19 cellular contexts compared by ENCODE assay signal in genomic region chr4:126779446-126780166, GRCh38.
DNase-seq lines count a peak whose midpoint lies in the region; ATAC-seq and TF ChIP-seq lines count a peak whose summit lies in the region.
"Had no signal": no experiment of that assay in that cellular context is flagged by ENCODE, and none has a peak within 500 bp of the region (broad histone marks: within the 10 kb centered on the region; RNA-seq: fewer than 3 reads in every experiment).

No MANE protein-coding gene starts in this region.

- H3K9me3 Mint-ChIP-seq in GM23338, result no peaks in the 10 kb centered on the region; the same call in 2 of the 3 replicates
- no peaks in the 10 kb centered on the region for H3K9me3 Mint-ChIP-seq in progenitor cell of endocrine pancreas (ENCODE audit: low read depth)
- H3K9me3 Mint-ChIP-seq: T-helper 1 cell treated with Interleukin-12 subunit alpha and Interleukin-12 subunit beta and Interleukin-4 antibody, amounts not matched to agents 30 μg/mL and 1 μg/mL, for 36 hours had no signal

- no peak for TF ChIP-seq CTCF in GM23338 (conservative IDR thresholded peaks at IDR 0.05; ENCODE audit: low read depth in 2 of 2)
- no peak for TF ChIP-seq CTCF in tibial artery (IDR thresholded peaks at IDR 0.05)
- TF ChIP-seq CTCF in progenitor cell of endocrine pancreas (IDR thresholded peaks at IDR 0.05; ENCODE audit: unreplicated experiment), result no peak

- no peaks in the 10 kb centered on the region for H3F3A ChIP-seq in GM23338 (replicated peaks; ENCODE audit: low read depth)

- intact Hi-C loops in tibial artery (cut with DNase I; ENCODE audit: low total_unique reads), result no loop called here

- H3K4me1 ChIP-seq in GM23338 (ENCODE audit: insufficient read depth), result no peaks in the 10 kb centered on the region
- peaks cover 0 to 27% (median 0%) of the 10 kb centered on the region in 4 donors for H3K4me1 ChIP-seq in tibial artery
- H3K4me1 ChIP-seq: colonic mucosa had no signal

- H3K4me3 ChIP-seq in GM23338, result no peak overlapping the region
- H3K4me3 ChIP-seq in tibial artery, result peak overlapping the region; percentile 22 to 24
- H3K4me3 ChIP-seq: colonic mucosa, mucosa of descending colon, sigmoid colon had no signal

- H3K4me1 Mint-ChIP-seq in GM23338, result peaks cover 6% of the 10 kb centered on the region; the same call in 1 of the 3 replicates
- no peaks in the 10 kb centered on the region for H3K4me1 Mint-ChIP-seq in progenitor cell of endocrine pancreas (ENCODE audit: low read depth)

- peak overlapping the region; percentile 93 for H2AFZ ChIP-seq in GM23338

- H3K4me3 Mint-ChIP-seq in GM23338, result no peak overlapping the region
- no peak overlapping the region for H3K4me3 Mint-ChIP-seq in progenitor cell of endocrine pancreas (ENCODE audit: low read depth)
- H3K4me3 Mint-ChIP-seq: activated T-cell treated with anti-CD3 and anti-CD28 coated beads, Interleukin-2, amount 50 U/mL, for 72 hours; T-helper 1 cell treated with Interleukin-12 subunit alpha and Interleukin-12 subunit beta and Interleukin-4 antibody, amounts not matched to agents 30 μg/mL and 1 μg/mL, for 36 hours had no signal

- H3K79me2 ChIP-seq in GM23338 (replicated peaks; ENCODE audit: insufficient read depth), result no peaks in the 10 kb centered on the region

- H3K9me2 ChIP-seq in GM23338 (ENCODE audit: insufficient read depth), result no peaks in the 10 kb centered on the region

- H3K4me2 ChIP-seq in GM23338, result no peak overlapping the region

- no peak for DNase-seq in GM23338 (ENCODE audit: low spot score)
- DNase-seq in SHP77 treated with DMSO at 0.1 percent for 48 hours (lab: John Stamatoyannopoulos, UW), result peak; percentile 19
- DNase-seq in myocyte (ENCODE audit: low read depth), result peak; percentile 68
- DNase-seq in tibial artery, result no peak
- no peak for DNase-seq in progenitor cell of endocrine pancreas (ENCODE audit: low spot score, unreplicated experiment)
- no peak for DNase-seq in AML-193 (lab: John Stamatoyannopoulos, UW)
- DNase-seq in stimulated activated CD4-positive, alpha-beta T cell treated with anti-CD3 and anti-CD28 coated beads, Interleukin-1b, Interleukin-23, amount 100 ng/mL, for 48 hours, result no peak
- DNase-seq: activated T-cell treated with anti-CD3 and anti-CD28 coated beads, Interleukin-2, amount 50 U/mL, for 72 hours; brain microvascular endothelial cell; C1 segment of cervical spinal cord; colonic mucosa; DMS153; MM.1S; mucosa of descending colon; NCI-H187; sigmoid colon; stimulated activated CD4-positive, alpha-beta T cell treated with anti-CD3 and anti-CD28 coated beads, Interleukin-4, amount 100 ng/mL, for 1 hour had no signal

- H3K27ac ChIP-seq in GM23338 (ENCODE audit: low read depth), result no peak overlapping the region
- peak overlapping the region in 1 of 2 donors; percentile 24 for H3K27ac ChIP-seq in tibial artery
- H3K27ac ChIP-seq: colonic mucosa, sigmoid colon had no signal

- no peaks in the 10 kb centered on the region for H4K20me1 ChIP-seq in GM23338 (replicated peaks; ENCODE audit: insufficient read depth)

- no peaks in the 10 kb centered on the region for H3K9me3 ChIP-seq in tibial artery
- H3K9me3 ChIP-seq: colonic mucosa, mucosa of descending colon, sigmoid colon had no signal

- no peaks in the 10 kb centered on the region for H3K27me3 Mint-ChIP-seq in GM23338 (ENCODE audit: insufficient read depth, low read depth, poor library complexity)
- H3K27me3 Mint-ChIP-seq in progenitor cell of endocrine pancreas, result no peaks in the 10 kb centered on the region

- H3K27me3 ChIP-seq in GM23338 (ENCODE audit: insufficient read depth) (no peaks in the 10 kb centered on the region), tibial artery (no peaks in the 10 kb centered on the region)
- H3K27me3 ChIP-seq: brain microvascular endothelial cell, colonic mucosa, sigmoid colon had no signal

- ATAC-seq in GM23338, result no peak; the same call in 2 of the 3 replicates
- ATAC-seq: activated naive CD4-positive, alpha-beta T cell treated with anti-CD3 and anti-CD28 coated beads, Interleukin-2, amount 50 U/mL, for 72 hours; activated T-cell treated with anti-CD3 and anti-CD28 coated beads, Interleukin-2, amount 50 U/mL, for 72 hours; mucosa of descending colon had no signal

- H3K36me3 ChIP-seq in GM23338 (ENCODE audit: insufficient read depth) (no peaks in the 10 kb centered on the region), tibial artery (no peaks in the 10 kb centered on the region)
- H3K36me3 ChIP-seq: brain microvascular endothelial cell, colonic mucosa, sigmoid colon had no signal

- H3K27ac Mint-ChIP-seq in GM23338, result no peak overlapping the region
- H3K27ac Mint-ChIP-seq in progenitor cell of endocrine pancreas, result no peak overlapping the region
- H3K27ac Mint-ChIP-seq: activated naive CD4-positive, alpha-beta T cell treated with anti-CD3 and anti-CD28 coated beads, Interleukin-2, amount 50 U/mL, for 72 hours; activated T-cell treated with anti-CD3 and anti-CD28 coated beads, Interleukin-2, amount 50 U/mL, for 72 hours; T-helper 1 cell treated with Interleukin-12 subunit alpha and Interleukin-12 subunit beta and Interleukin-4 antibody, amounts not matched to agents 30 μg/mL and 1 μg/mL, for 36 hours had no signal

- H3K36me3 Mint-ChIP-seq in GM23338 (ENCODE audit: low read depth), result no peaks in the 10 kb centered on the region
- no peaks in the 10 kb centered on the region for H3K36me3 Mint-ChIP-seq in progenitor cell of endocrine pancreas (ENCODE audit: insufficient read depth)
- H3K36me3 Mint-ChIP-seq: activated naive CD4-positive, alpha-beta T cell treated with anti-CD3 and anti-CD28 coated beads, Interleukin-2, amount 50 U/mL, for 72 hours had no signal

TF ChIP-seq in GM23338, 12 proteins besides CTCF, POLR2A, EP300 and RAD21 (continues in another document):
- TF ChIP-seq ZNF331 (CRISPR knock-in tag; IDR thresholded peaks at IDR 0.05; ENCODE audit: low read depth) (no peak), CREB1 (CRISPR knock-in tag; IDR thresholded peaks at IDR 0.05; ENCODE audit: low read depth) (no peak), POLR2AphosphoS5 (IDR thresholded peaks at IDR 0.05; ENCODE audit: low read depth) (no peak), NANOG (IDR thresholded peaks at IDR 0.05; ENCODE audit: borderline replicate concordance) (no peak), EZH2phosphoT487 (IDR thresholded peaks at IDR 0.05; ENCODE audit: unreplicated experiment) (no peak), ZNF462 (CRISPR knock-in tag; IDR thresholded peaks at IDR 0.05) (no peak), JUNB (IDR thresholded peaks at IDR 0.05; ENCODE audit: unreplicated experiment) (no peak)

Comparison
In these comparisons a context has a peak if more than half of its experiments do, and no peak if none do; other contexts are left out.
1. DNase-seq: peak in SHP77 treated with DMSO at 0.1 percent for 48 hours (single experiment) and myocyte (single experiment); none in GM23338 (single experiment), tibial artery (0 of 2), progenitor cell of endocrine pancreas (single experiment), AML-193 (0 of 2) and stimulated activated CD4-positive, alpha-beta T cell treated with anti-CD3 and anti-CD28 coated beads, Interleukin-1b, Interleukin-23, amount 100 ng/mL, for 48 hours (single experiment).